9 cellular contexts compared by ENCODE assay signal in genomic region chr3:10140996-10141546, GRCh38. TPM values are rescaled to one million over a fixed set of nuclear protein-coding genes. Genes with fewer than 3 reads are reported as not detected.
DNase-seq lines count a peak whose midpoint lies in the region; ATAC-seq and TF ChIP-seq lines count a peak whose summit lies in the region.
"Had no signal": no experiment of that assay in that cellular context is flagged by ENCODE, and none has a peak within 500 bp of the region (broad histone marks: within the 10 kb centered on the region; RNA-seq: fewer than 3 reads in every experiment).

No MANE protein-coding gene starts in this region.

- peak overlapping the region; percentile 65 for H3K4me3 ChIP-seq in mesodermal cell (ENCODE audit: extremely low read depth, insufficient read depth, low read length, poor library complexity, severe bottlenecking)

- intact Hi-C loops in left cardiac atrium (cut with DNase I) (no loop called here), Right ventricle myocardium inferior (cut with DNase I) (no loop called here)

- H3K27ac ChIP-seq in mesodermal cell (ENCODE audit: low read depth, low read length, severe bottlenecking), result no peak overlapping the region

- no peaks in the 10 kb centered on the region for H3K9me3 ChIP-seq in mesodermal cell (ENCODE audit: control insufficient read depth, low read length)

- peaks cover 5% of the 10 kb centered on the region for H3K4me1 ChIP-seq in mesodermal cell (ENCODE audit: control insufficient read depth, insufficient read depth, low read length, poor library complexity, severe bottlenecking)

- peak in 1 of 2 donors; percentile 3 for ATAC-seq in left cardiac atrium
- no peak for ATAC-seq in Right ventricle myocardium inferior
- no peak for ATAC-seq in GM19463 (IDR thresholded peaks at IDR 0.05; ENCODE audit: unreplicated experiment)
- ATAC-seq in GM18511 (IDR thresholded peaks at IDR 0.05; ENCODE audit: unreplicated experiment), result no peak

- peak overlapping the region; percentile 87 to 93 (median 89) for H3K4me3 Mint-ChIP-seq in brain

- peaks cover 28% of the 10 kb centered on the region for H3K36me3 ChIP-seq in mesodermal cell (ENCODE audit: control insufficient read depth, insufficient read depth, low read length)

- H3K36me3 Mint-ChIP-seq in brain, result peaks cover 33% of the 10 kb centered on the region

- H3K4me1 Mint-ChIP-seq in brain, result peaks cover 33% of the 10 kb centered on the region

- peaks cover 3% of the 10 kb centered on the region for H3K27me3 Mint-ChIP-seq in brain

- no peak for TF ChIP-seq CTCF in brain (conservative IDR thresholded peaks at IDR 0.05)

- WGBS in mesodermal cell (ENCODE audit: insufficient coverage in 2 of 2), 2 experiments, result 92 to 94% methylated on average over 14 to 17 of the region's 23 CpGs

- peaks cover 0 to 11% (median 3%) of the 10 kb centered on the region in 5 experiments for H3K9me3 Mint-ChIP-seq in brain

- H3K27ac Mint-ChIP-seq in brain, result peak overlapping the region; percentile 34 to 95 (median 92)

- DNase-seq in left cardiac atrium (peak; percentile 29), Right ventricle myocardium inferior (ENCODE audit: missing footprints) (no peak), hippocampal formation (lab: John Stamatoyannopoulos, UW) (no peak), C1 segment of cervical spinal cord (lab: John Stamatoyannopoulos, UW) (no peak)

RNA-seq across cellular contexts. Expression of gene VHL, which starts 0.5 kb away (rescaled TPM):
- total RNA-seq in left cardiac atrium (10 to 100 TPM; 15.3 to 16.3 TPM), Right ventricle myocardium inferior (13.1 TPM)
- 23.4 TPM for polyA plus RNA-seq in brain (ENCODE audit: insufficient read depth, low read depth, low replicate concordance)
- polyA plus RNA-seq in mesodermal cell (2013, experiment 1 of 2), result 52.3 TPM
- 48.2 TPM for polyA plus RNA-seq in mesodermal cell (2013, experiment 2 of 2)

RNA-seq across cellular contexts. Expression of gene IRAK2, which starts 23.6 kb away (rescaled TPM):
- total RNA-seq in left cardiac atrium (1 to 10 TPM; 1.7 to 1.8 TPM), Right ventricle myocardium inferior (2.0 TPM)
- polyA plus RNA-seq in brain (ENCODE audit: insufficient read depth, low read depth, low replicate concordance), result 1.4 TPM
- 2.3 TPM for polyA plus RNA-seq in mesodermal cell (2013, experiment 1 of 2)
- polyA plus RNA-seq in mesodermal cell (2013, experiment 2 of 2), result 1.8 TPM

RNA-seq across cellular contexts. Expression of gene BRK1, which starts 25.6 kb away (rescaled TPM):
- total RNA-seq in left cardiac atrium (10 to 100 TPM; 84.8 to 95.0 TPM), Right ventricle myocardium inferior (98.2 TPM)
- polyA plus RNA-seq in brain (ENCODE audit: insufficient read depth, low read depth, low replicate concordance), result 138 TPM
- polyA plus RNA-seq in mesodermal cell (2013, experiment 1 of 2), result 190 TPM
- 164 TPM for polyA plus RNA-seq in mesodermal cell (2013, experiment 2 of 2)

RNA-seq across cellular contexts. Expression of gene FANCD2OS, which starts 33.0 kb away (rescaled TPM):
- total RNA-seq in left cardiac atrium, result not detected
- total RNA-seq in Right ventricle myocardium inferior, result not detected
- polyA plus RNA-seq in brain (ENCODE audit: insufficient read depth, low read depth, low replicate concordance), result not detected
- not detected for polyA plus RNA-seq in mesodermal cell (2013, experiment 1 of 2)
- polyA plus RNA-seq in mesodermal cell (2013, experiment 2 of 2), result not detected
- total RNA-seq: M059J had no signal
